1 cellular context compared by ENCODE assay signal in genomic region chr12:64801381-64801780, GRCh38.
TF ChIP-seq lines count a peak whose summit lies in the region.

No MANE protein-coding gene starts in this region.

TF ChIP-seq in WTC11, 78 proteins besides CTCF, POLR2A, EP300 and RAD21 (continued from another document):
- TF ChIP-seq HMGXB4 (CRISPR knock-in tag; IDR thresholded peaks at IDR 0.05) (no peak), ERG (CRISPR knock-in tag; IDR thresholded peaks at IDR 0.05) (no peak)
